Comparison of ENCODE assay signal across 8 cellular contexts in the genomic region with DNA sequence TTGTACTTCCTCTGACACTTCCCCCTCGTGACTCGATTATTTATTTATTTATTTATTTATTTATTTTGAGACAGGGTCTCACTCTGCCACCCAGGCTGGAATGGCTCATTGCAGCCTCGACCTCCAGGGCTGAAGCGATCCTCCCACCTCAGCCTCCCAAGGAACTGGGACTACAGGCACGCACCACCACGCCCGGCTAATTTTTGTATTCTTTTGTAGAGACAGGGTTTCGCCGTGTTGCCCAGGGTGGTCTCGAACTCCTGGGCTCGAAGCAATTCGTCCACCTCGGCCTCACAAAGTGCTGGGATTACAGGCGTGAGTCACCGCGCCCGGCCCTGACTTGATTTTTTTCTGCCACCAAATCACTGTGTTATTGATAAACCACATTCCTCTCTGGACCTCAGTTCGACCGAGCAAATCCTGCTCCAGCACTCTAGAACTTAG. TPM values are rescaled to one million over a fixed set of nuclear protein-coding genes. Genes with fewer than 3 reads are reported as not detected.
DNase-seq lines count a peak whose midpoint lies in the region; ATAC-seq and TF ChIP-seq lines count a peak whose summit lies in the region.

No MANE protein-coding gene starts in this region.

- peak overlapping the region; percentile 85 for H3K9ac ChIP-seq in mucosa of stomach (ENCODE audit: low read length)

- intact Hi-C loops in breast epithelium (cut with DNase I; ENCODE audit: low total_unique reads) (no loop called here), posterior cingulate gyrus (cut with DNase I) (loop anchor here (2.0 to 10.0 kb wide), 2 partner anchors 74 to 234 kb away; partner anchors contain the start of gene BLTP2)

- peak; percentile 3 for ATAC-seq in HG02759 (IDR thresholded peaks at IDR 0.05; ENCODE audit: unreplicated experiment)

- no peaks in the 10 kb centered on the region for H3K27me3 ChIP-seq in ACC112 (ENCODE audit: insufficient read depth, low read length)
- H3K27me3 ChIP-seq in breast epithelium: no peaks in the 10 kb centered on the region
- H3K27me3 ChIP-seq in mucosa of stomach (ENCODE audit: control insufficient read depth, insufficient read depth, low read length): peaks cover 7% of the 10 kb centered on the region

- peaks cover 63% of the 10 kb centered on the region for H3K79me2 ChIP-seq in ACC112 (ENCODE audit: control insufficient read depth, insufficient read depth, low read length, unreplicated experiment)

- no peak for TF ChIP-seq POLR2A in breast epithelium (IDR thresholded peaks at IDR 0.05)

- no peak for DNase-seq in breast epithelium (ENCODE audit: low spot score in 2 of 2)
- no peak for DNase-seq in islet precursor cell
- DNase-seq in NCI-H526 (lab: John Stamatoyannopoulos, UW): no peak
- DNase-seq in posterior cingulate gyrus: no peak
- no peak for DNase-seq in HCEC 1CT

- H3K27ac ChIP-seq in ACC112 (ENCODE audit: low read depth, low read length): peak overlapping the region; percentile 75
- peak overlapping the region; percentile 95 to 98 for H3K27ac ChIP-seq in breast epithelium

- peak in 1 of 3 donors; percentile 18 for TF ChIP-seq CTCF in breast epithelium (IDR thresholded peaks at IDR 0.05)

- H3K36me3 ChIP-seq in ACC112 (ENCODE audit: insufficient read depth, low read length) (peaks cover 39% of the 10 kb centered on the region), breast epithelium (no peaks in the 10 kb centered on the region), mucosa of stomach (ENCODE audit: control insufficient read depth, insufficient read depth, low read length) (peaks cover 11% of the 10 kb centered on the region)

- H3K9me3 ChIP-seq in breast epithelium (no peaks in the 10 kb centered on the region), mucosa of stomach (ENCODE audit: control insufficient read depth, low read length) (no peaks in the 10 kb centered on the region)

- H3K4me3 ChIP-seq in ACC112 (ENCODE audit: low read depth, low read length): peak overlapping the region; percentile 95
- H3K4me3 ChIP-seq in breast epithelium: peak overlapping the region; percentile 80 to 97 (median 93)
- H3K4me3 ChIP-seq in mucosa of stomach (ENCODE audit: low read length): peak overlapping the region; percentile 6

- peaks cover 28% of the 10 kb centered on the region for H3K4me1 ChIP-seq in ACC112 (ENCODE audit: control insufficient read depth, insufficient read depth, low read length, unreplicated experiment)
- H3K4me1 ChIP-seq in breast epithelium: peaks cover 0 to 27% of the 10 kb centered on the region in 2 donors
- peaks cover 29% of the 10 kb centered on the region for H3K4me1 ChIP-seq in mucosa of stomach (ENCODE audit: control insufficient read depth, insufficient read depth, low read length)

- H2AFZ ChIP-seq in ACC112 (ENCODE audit: low read length, unreplicated experiment): no peak overlapping the region

RNA-seq across cellular contexts. Expression of gene RPL23A, which starts 0.8 kb away (rescaled TPM):
- 100 to 1,000 TPM; 491 to 945 (median 754) TPM for total RNA-seq in breast epithelium

RNA-seq across cellular contexts. Expression of gene RAB34, which starts 1.3 kb away (rescaled TPM):
- total RNA-seq in breast epithelium: 100 to 1,000 TPM; 105 to 129 (median 123) TPM

RNA-seq across cellular contexts. Expression of gene TLCD1, which starts 7.0 kb away (rescaled TPM):
- total RNA-seq in breast epithelium: 1 to 10 TPM; 2.4 to 8.3 (median 3.9) TPM

RNA-seq across cellular contexts. Expression of gene PROCA1, which starts 7.3 kb away (rescaled TPM):
- 1 to 10 TPM; 1.6 to 2.3 (median 1.6) TPM for total RNA-seq in breast epithelium

RNA-seq across cellular contexts. Expression of gene NEK8, which starts 9.6 kb away (rescaled TPM):
- 1 to 10 TPM; 2.9 to 5.3 (median 2.9) TPM for total RNA-seq in breast epithelium

Comparison
In these comparisons a context has a peak if more than half of its experiments do, and no peak if none do; other contexts are left out.
1. H3K4me3 ChIP-seq: peak in every context shown above with its lines; median percentile 95 in ACC112; 93 in breast epithelium; 6 in mucosa of stomach.